ENCODE assay signal across 8 cellular contexts in genomic region chr20:50569864-50570836, GRCh38. TPM values are rescaled to one million over a fixed set of nuclear protein-coding genes. Genes with fewer than 3 reads are reported as not detected.
A peak's percentile ranks its signal among the peaks of the same experiment; 100 is the strongest.
DNase-seq lines count a peak whose midpoint lies in the region; ATAC-seq and TF ChIP-seq lines count a peak whose summit lies in the region.

No MANE protein-coding gene starts in this region.

- peak overlapping the region; percentile 80 to 84 (median 82) for H3K27ac Mint-ChIP-seq in CD4-positive, CD25-positive, alpha-beta regulatory T cell
- H3K27ac Mint-ChIP-seq in stimulated activated naive CD8-positive, alpha-beta T cell treated with anti-CD3 and anti-CD28 coated beads, Interleukin-15, Interleukin-2, amounts not matched to agents 100 ng/mL and 50 ng/mL, for 24 hours, result peak overlapping the region; percentile 80

- H2BK5ac ChIP-seq in IMR-90 (ENCODE audit: low read depth, low read length, poor library complexity, severe bottlenecking), result no peak overlapping the region

- H3K9me3 ChIP-seq in CD4-positive, CD25-positive, alpha-beta regulatory T cell (ENCODE audit: control insufficient read depth in 2 of 2, low read length in 2 of 2), result no peaks in the 10 kb centered on the region
- H3K9me3 ChIP-seq in IMR-90 (ENCODE audit: control insufficient read depth, insufficient read depth, low read length), result no peaks in the 10 kb centered on the region
- H3K9me3 ChIP-seq in left ventricle myocardium inferior (replicated peaks), result no peaks in the 10 kb centered on the region
- no peaks in the 10 kb centered on the region for H3K9me3 ChIP-seq in tibial nerve

- peak; percentile 74 to 76 for ATAC-seq in CD4-positive, CD25-positive, alpha-beta regulatory T cell (ENCODE audit: low read depth in 2 of 2)
- ATAC-seq in GM19397 (IDR thresholded peaks at IDR 0.05; ENCODE audit: unreplicated experiment), result peak; percentile 57
- ATAC-seq in IMR-90 (ENCODE audit: low read depth), result peak; percentile 53
- ATAC-seq in GM18498 (IDR thresholded peaks at IDR 0.05; ENCODE audit: unreplicated experiment), result no peak

- H3K27ac ChIP-seq in CD4-positive, CD25-positive, alpha-beta regulatory T cell (ENCODE audit: insufficient read depth, low read length, poor library complexity, severe bottlenecking), result no peak overlapping the region
- H3K27ac ChIP-seq in IMR-90 (ENCODE audit: insufficient read depth, low read length), result peak overlapping the region; percentile 56; the same call in 1 of the 2 replicates
- peak overlapping the region; percentile 52 for H3K27ac ChIP-seq in left ventricle myocardium inferior (replicated peaks)
- H3K27ac ChIP-seq in tibial nerve, result peak overlapping the region in 2 of 4 donors; percentile 23 to 59

- no peak overlapping the region for H3K9ac ChIP-seq in IMR-90 (ENCODE audit: low read depth, low read length)

- H3K36me3 Mint-ChIP-seq in CD4-positive, CD25-positive, alpha-beta regulatory T cell, result peaks cover 38% of the 10 kb centered on the region
- H3K36me3 Mint-ChIP-seq in stimulated activated naive CD8-positive, alpha-beta T cell treated with anti-CD3 and anti-CD28 coated beads, Interleukin-15, Interleukin-2, amounts not matched to agents 100 ng/mL and 50 ng/mL, for 24 hours (ENCODE audit: low read depth), result peaks cover 76% of the 10 kb centered on the region

- no peaks in the 10 kb centered on the region for H3K9me3 Mint-ChIP-seq in CD4-positive, CD25-positive, alpha-beta regulatory T cell
- H3K9me3 Mint-ChIP-seq in stimulated activated naive CD8-positive, alpha-beta T cell treated with anti-CD3 and anti-CD28 coated beads, Interleukin-15, Interleukin-2, amounts not matched to agents 100 ng/mL and 50 ng/mL, for 24 hours, result no peaks in the 10 kb centered on the region

- no peak for TF ChIP-seq EP300 in tibial nerve (IDR thresholded peaks at IDR 0.05)

- peaks cover 8 to 72% (median 50%) of the 10 kb centered on the region in 4 donors for H3K4me1 Mint-ChIP-seq in CD4-positive, CD25-positive, alpha-beta regulatory T cell
- H3K4me1 Mint-ChIP-seq in stimulated activated naive CD8-positive, alpha-beta T cell treated with anti-CD3 and anti-CD28 coated beads, Interleukin-15, Interleukin-2, amounts not matched to agents 100 ng/mL and 50 ng/mL, for 24 hours (ENCODE audit: low read depth), result peaks cover 72% of the 10 kb centered on the region

- POLR2A ChIA-PET in IMR-90 (lab: Charles Lee; ENCODE audit: unreplicated experiment), result interaction anchor here (0.6 kb wide), 2 partner anchors 11 to 59 kb away, joined by 3 to 22 read pairs; no protein-coding TSS in a partner anchor

- 0 out of 2 replicates have a peak overlapping the region, but pooled peaks have one; percentile 11 for H3K14ac ChIP-seq in IMR-90 (replicated peaks; ENCODE audit: low read depth, low read length)

- no peak overlapping the region for H2BK15ac ChIP-seq in IMR-90 (ENCODE audit: low read depth, low read length)

- peak overlapping the region; percentile 16; the same call in 1 of the 2 replicates for H3K18ac ChIP-seq in IMR-90 (ENCODE audit: low read depth, low read length)

- H3K4ac ChIP-seq in IMR-90 (ENCODE audit: low read depth, low read length), result peak overlapping the region; percentile 19; the same call in 1 of the 2 replicates

- TF ChIP-seq POLR2A in IMR-90 (IDR thresholded peaks at IDR 0.05; ENCODE audit: low read depth, low read length), result no peak
- TF ChIP-seq POLR2A in tibial nerve (IDR thresholded peaks at IDR 0.05), result no peak

- H3K9me1 ChIP-seq in IMR-90 (ENCODE audit: insufficient read depth, low read length), result peaks cover 31% of the 10 kb centered on the region

- H3K4me1 ChIP-seq in CD4-positive, CD25-positive, alpha-beta regulatory T cell (ENCODE audit: control insufficient read depth, insufficient read depth, low read length, poor library complexity, severe bottlenecking), result peaks cover 12% of the 10 kb centered on the region
- H3K4me1 ChIP-seq in IMR-90 (ENCODE audit: control insufficient read depth, insufficient read depth, low read length), result peaks cover 18% of the 10 kb centered on the region
- H3K4me1 ChIP-seq in left ventricle myocardium inferior, result peaks cover 81% of the 10 kb centered on the region
- peaks cover 0 to 56% (median 10%) of the 10 kb centered on the region in 4 donors for H3K4me1 ChIP-seq in tibial nerve

- H2AK5ac ChIP-seq in IMR-90 (ENCODE audit: low read depth, low read length), result peak overlapping the region; percentile 21; the same call in 1 of the 2 replicates

- H4K91ac ChIP-seq in IMR-90 (ENCODE audit: insufficient read depth, low read depth, low read length), result no peak overlapping the region

- no peak overlapping the region for H3K4me3 ChIP-seq in CD4-positive, CD25-positive, alpha-beta regulatory T cell (ENCODE audit: low read depth, low read length)
- no peak overlapping the region for H3K4me3 ChIP-seq in IMR-90 (ENCODE audit: insufficient read depth, low read depth, low read length)
- H3K4me3 ChIP-seq in left ventricle myocardium inferior, result no peak overlapping the region
- no peak overlapping the region for H3K4me3 ChIP-seq in tibial nerve

- BruUV-seq in IMR-90 (replicated peaks; lab: Mats Ljungman, UMichigan), result no TSS peak

- TF ChIP-seq CTCF in IMR-90 (conservative IDR thresholded peaks at IDR 0.05; ENCODE audit: low read depth, low read length), result peak; percentile 52
- TF ChIP-seq CTCF in left ventricle myocardium inferior (IDR thresholded peaks at IDR 0.05; ENCODE audit: borderline replicate concordance), result peak; percentile 37
- TF ChIP-seq CTCF in tibial nerve (IDR thresholded peaks at IDR 0.05), result peak in 2 of 5 experiments; percentile 18 to 26

- dilution Hi-C loops in IMR-90 (cut with HindIII; ENCODE audit: low sequenced_read_pairs, unreplicated experiment), result no loop called here

- no peak overlapping the region for H4K8ac ChIP-seq in IMR-90 (ENCODE audit: low read depth in 2 of 2, low read length in 2 of 2)

- no peak overlapping the region for H3K56ac ChIP-seq in IMR-90 (ENCODE audit: extremely low read depth, insufficient read depth, low read length)

- no peak overlapping the region for H3K4me2 ChIP-seq in IMR-90 (ENCODE audit: low read depth, low read length)

- 88% methylated on average over 4 of the region's 14 CpGs; no CpG with 5 or more reads in 1 of the 2 experiments for WGBS in IMR-90 (ENCODE audit: extremely low coverage in 2 of 2, insufficient read length in 1 of 2), 2 experiments
- 80 to 84% methylated on average over 13 of the region's 14 CpGs for WGBS in tibial nerve, 2 donors

- no peaks in the 10 kb centered on the region for H3K27me3 ChIP-seq in CD4-positive, CD25-positive, alpha-beta regulatory T cell (ENCODE audit: control insufficient read depth, insufficient read depth, low read length)
- H3K27me3 ChIP-seq in IMR-90 (ENCODE audit: control insufficient read depth, insufficient read depth, low read length), result no peaks in the 10 kb centered on the region
- no peaks in the 10 kb centered on the region for H3K27me3 ChIP-seq in left ventricle myocardium inferior (ENCODE audit: low read depth)
- H3K27me3 ChIP-seq in tibial nerve, result no peaks in the 10 kb centered on the region

- in situ Hi-C loops in IMR-90 (cut with MboI; ENCODE audit: low sequenced_read_pairs), result loop anchor here (5.0 kb wide), 1 partner anchor 58 kb away; the partner anchor contains the start of gene PTPN1

- CTCF ChIA-PET in IMR-90 (lab: Yijun Ruan, JAX), result interaction anchor here (0.6 kb wide), 1 partner anchor 102 kb away, joined by 3 read pairs; no protein-coding TSS in a partner anchor

- peaks cover 56 to 96% of the 10 kb centered on the region in 2 experiments for H3K79me1 ChIP-seq in IMR-90 (ENCODE audit: low read depth in 1 of 2, low read length in 2 of 2)

- H3K27me3 Mint-ChIP-seq in CD4-positive, CD25-positive, alpha-beta regulatory T cell, result no peaks in the 10 kb centered on the region
- no peaks in the 10 kb centered on the region for H3K27me3 Mint-ChIP-seq in stimulated activated naive CD8-positive, alpha-beta T cell treated with anti-CD3 and anti-CD28 coated beads, Interleukin-15, Interleukin-2, amounts not matched to agents 100 ng/mL and 50 ng/mL, for 24 hours

- no peak overlapping the region for H2AFZ ChIP-seq in IMR-90 (replicated peaks; ENCODE audit: low read length, poor library complexity)

- H2BK20ac ChIP-seq in IMR-90 (ENCODE audit: low read depth, low read length), result no peak overlapping the region

- peaks cover 48% of the 10 kb centered on the region for H4K20me1 ChIP-seq in IMR-90 (ENCODE audit: insufficient read depth, low read length)

- peak overlapping the region in 3 of 4 donors; percentile 2 to 76 (median 51) for H3K4me3 Mint-ChIP-seq in CD4-positive, CD25-positive, alpha-beta regulatory T cell
- peak overlapping the region; percentile 30 for H3K4me3 Mint-ChIP-seq in stimulated activated naive CD8-positive, alpha-beta T cell treated with anti-CD3 and anti-CD28 coated beads, Interleukin-15, Interleukin-2, amounts not matched to agents 100 ng/mL and 50 ng/mL, for 24 hours

- H2BK120ac ChIP-seq in IMR-90 (ENCODE audit: low read depth, low read length), result no peak overlapping the region

- peak overlapping the region; percentile 35; the same call in 1 of the 2 replicates for H3K23ac ChIP-seq in IMR-90 (ENCODE audit: low read depth, low read length)

- DNase-seq in CD4-positive, CD25-positive, alpha-beta regulatory T cell, result peak in 2 of 3 donors; percentile 22 to 75
- DNase-seq in IMR-90 (peak; percentile 37), left ventricle myocardium inferior (no peak), tibial nerve (ENCODE audit: low spot score in 2 of 2) (no peak)
- peak; percentile 19 for DNase-seq in activated CD4-positive, alpha-beta T cell treated with anti-CD3 and anti-CD28 coated beads, Interleukin-2, amount 50 U/mL, for 1 hour

- H4K5ac ChIP-seq in IMR-90 (ENCODE audit: low read depth, low read length), result no peak overlapping the region; the same call in 1 of the 2 replicates

- intact Hi-C loops in IMR-90 (cut with micrococcal nuclease) (no loop called here), left ventricle myocardium inferior (cut with micrococcal nuclease) (loop anchor here (10.0 kb wide), 2 partner anchors 65 to 95 kb away; no protein-coding TSS in a partner anchor)

- H3K36me3 ChIP-seq in CD4-positive, CD25-positive, alpha-beta regulatory T cell (ENCODE audit: control insufficient read depth, insufficient read depth, low read length), result peaks cover 73% of the 10 kb centered on the region
- H3K36me3 ChIP-seq in IMR-90 (ENCODE audit: control insufficient read depth, insufficient read depth, low read length) (peaks cover 58% of the 10 kb centered on the region), left ventricle myocardium inferior (peaks cover 42% of the 10 kb centered on the region), tibial nerve (peaks cover 0 to 57% (median 14%) of the 10 kb centered on the region in 3 donors)

- peak overlapping the region; percentile 82 for H2AK9ac ChIP-seq in IMR-90 (replicated peaks; ENCODE audit: low read depth, low read length, poor library complexity)

- peak; percentile 65 for TF ChIP-seq RAD21 in IMR-90 (IDR thresholded peaks at IDR 0.05; ENCODE audit: low read length)

RNA-seq across cellular contexts. Expression of gene PTPN1, which starts 60.0 kb away (rescaled TPM):
- total RNA-seq in CD4-positive, CD25-positive, alpha-beta regulatory T cell, result 76.3 TPM
- polyA plus RNA-seq in CD4-positive, CD25-positive, alpha-beta regulatory T cell, result 10 to 100 TPM; 27.1 to 34.3 (median 30.3) TPM
- total RNA-seq in IMR-90 (2012; rRNA removed) (31.7 and 38.0 TPM in 2 replicates), left ventricle myocardium inferior (25.7 TPM), tibial nerve (10 to 100 TPM; 20.7 to 26.7 (median 23.7) TPM)
- 37.1 and 37.4 TPM in 2 replicates for polyA plus RNA-seq in IMR-90 (2012; rRNA removed)
- polyA plus RNA-seq in IMR-90 (2012; cell fraction: cytosol; rRNA removed), result 27.3 and 29.6 TPM in 2 replicates
- polyA plus RNA-seq in IMR-90 (2012; cell fraction: nucleus; rRNA removed; ENCODE audit: low replicate concordance), result 35.3 and 62.9 TPM in 2 replicates

Comparison
In these comparisons a context has a peak if more than half of its experiments do, and no peak if none do; other contexts are left out.
1. DNase-seq: peak in CD4-positive, CD25-positive, alpha-beta regulatory T cell (2 of 3), IMR-90 (single experiment) and activated CD4-positive, alpha-beta T cell treated with anti-CD3 and anti-CD28 coated beads, Interleukin-2, amount 50 U/mL, for 1 hour (single experiment); none in left ventricle myocardium inferior (single experiment) and tibial nerve (0 of 2).